9 cellular contexts compared by ENCODE assay signal in the genomic region with DNA sequence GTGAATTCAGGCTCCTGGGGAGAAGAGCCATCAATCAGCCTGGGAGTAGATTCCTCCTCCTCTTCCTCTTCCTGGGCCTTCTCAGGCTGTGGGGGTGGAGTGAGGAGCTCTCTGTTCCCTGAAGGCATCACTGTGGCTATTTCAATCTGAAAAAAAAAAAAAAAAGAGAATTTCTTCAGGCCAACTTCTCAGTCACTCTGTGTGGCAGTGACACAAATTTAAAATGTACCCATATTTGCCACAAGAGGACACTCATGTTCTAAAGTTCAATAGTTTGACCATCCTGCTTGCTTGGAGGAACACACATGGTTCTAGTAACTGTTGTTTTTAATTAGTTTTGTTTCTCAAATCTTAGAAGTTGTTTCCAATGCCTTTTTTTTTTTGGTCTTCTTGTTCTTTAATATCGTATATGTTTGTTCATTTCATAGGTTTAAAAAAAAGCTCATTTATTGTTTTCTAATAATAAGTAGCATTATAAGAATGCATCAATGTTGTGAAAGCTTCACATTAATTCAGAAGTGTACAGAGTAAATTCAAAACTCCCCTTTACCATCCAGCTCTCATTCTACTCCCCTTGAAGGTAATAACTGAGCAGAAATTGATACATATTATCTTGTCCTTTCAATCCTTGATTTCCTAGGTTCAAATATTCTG. TPM values are rescaled to one million over a fixed set of nuclear protein-coding genes. Genes with fewer than 3 reads are reported as not detected.
DNase-seq lines count a peak whose midpoint lies in the region; ATAC-seq and TF ChIP-seq lines count a peak whose summit lies in the region.
"Had no signal": no experiment of that assay in that cellular context is flagged by ENCODE, and none has a peak within 500 bp of the region (broad histone marks: within the 10 kb centered on the region; RNA-seq: fewer than 3 reads in every experiment).

No MANE protein-coding gene starts in this region.

- H2AFZ ChIP-seq in mesenchymal stem cell (ENCODE audit: low read depth, low read length) = no peak overlapping the region

- no peaks in the 10 kb centered on the region for H3K79me1 ChIP-seq in mesenchymal stem cell (replicated peaks; ENCODE audit: low read length, poor library complexity, severe bottlenecking)

- no peak overlapping the region for H4K91ac ChIP-seq in mesenchymal stem cell (ENCODE audit: low read length)

- in situ Hi-C loops in Caki2 (cut with HindIII; ENCODE audit: low pct_unique_long_range_greater_than_20kb, low sequenced_read_pairs) = no loop called here

- H2BK120ac ChIP-seq in mesenchymal stem cell (ENCODE audit: low read depth, low read length) = no peak overlapping the region

- peak overlapping the region; percentile 96 for H2BK15ac ChIP-seq in mesenchymal stem cell (ENCODE audit: low read depth, poor library complexity, severe bottlenecking)

- H4K8ac ChIP-seq in mesenchymal stem cell (ENCODE audit: low read length) = peak overlapping the region; percentile 59

- H3K4ac ChIP-seq in mesenchymal stem cell (ENCODE audit: low read depth in 1 of 2, low read length in 2 of 2) = peak overlapping the region in 1 of 2 experiments; percentile 49

- H3K27ac ChIP-seq in coronary artery = no peak overlapping the region
- no peak overlapping the region for H3K27ac ChIP-seq in mesenchymal stem cell (ENCODE audit: low read length, poor library complexity, severe bottlenecking)

- WGBS in mesenchymal stem cell = no CpG with 5 or more reads among the region's 1 CpG

- H2AK5ac ChIP-seq in mesenchymal stem cell (ENCODE audit: low read length, severe bottlenecking) = no peak overlapping the region

- H3K18ac ChIP-seq in mesenchymal stem cell (ENCODE audit: low read depth in 1 of 2, low read length in 2 of 2) = peak overlapping the region in 1 of 2 experiments; percentile 37

- H3K14ac ChIP-seq in mesenchymal stem cell (ENCODE audit: low read length in 2 of 2) = no peak overlapping the region

- peak; percentile 45 for TF ChIP-seq CTCF in coronary artery (IDR thresholded peaks at IDR 0.05)

- ATAC-seq in GM19035 (IDR thresholded peaks at IDR 0.05; ENCODE audit: unreplicated experiment) (peak; percentile 84), HG03280 (IDR thresholded peaks at IDR 0.05; ENCODE audit: unreplicated experiment) (peak; percentile 95), GM19455 (IDR thresholded peaks at IDR 0.05; ENCODE audit: unreplicated experiment) (no peak)

- H2BK5ac ChIP-seq in mesenchymal stem cell (ENCODE audit: low read depth, low read length, poor library complexity, severe bottlenecking) = no peak overlapping the region

- H3K36me3 ChIP-seq in mesenchymal stem cell (ENCODE audit: control insufficient read depth in 1 of 2, insufficient read depth in 2 of 2, low read depth in 1 of 2, low read length in 2 of 2) = no peaks in the 10 kb centered on the region

- H3K9ac ChIP-seq in mesenchymal stem cell (ENCODE audit: low read length) = peak overlapping the region; percentile 60

- no peaks in the 10 kb centered on the region for H3K27me3 ChIP-seq in mesenchymal stem cell (ENCODE audit: control insufficient read depth in 1 of 2, insufficient read depth in 1 of 2, low read length in 2 of 2)

- no peaks in the 10 kb centered on the region for H3K4me1 ChIP-seq in mesenchymal stem cell (ENCODE audit: control insufficient read depth, insufficient read depth, low read depth, low read length)

- no peak overlapping the region for H3K23ac ChIP-seq in mesenchymal stem cell (ENCODE audit: low read length in 2 of 2)

- H3K4me2 ChIP-seq in mesenchymal stem cell (ENCODE audit: low read length, poor library complexity, severe bottlenecking) = no peak overlapping the region

- peak overlapping the region in 1 of 2 experiments; percentile 98 for H2BK12ac ChIP-seq in mesenchymal stem cell (ENCODE audit: low read length in 2 of 2)

- DNase-seq in Caki2 (ENCODE audit: low read depth) (peak; percentile 33), NCI-H82 (lab: John Stamatoyannopoulos, UW) (peak; percentile 72), coronary artery (ENCODE audit: low spot score) (no peak), mesenchymal stem cell (peak; percentile 83)
- no peak for DNase-seq in NK-92 treated with Interleukin-12 subunit alpha and Interleukin-12 subunit beta, amount 100 ng/mL, for 24 hours (lab: John Stamatoyannopoulos, UW)

- no peak overlapping the region for H3K4me3 ChIP-seq in coronary artery
- no peak overlapping the region for H3K4me3 ChIP-seq in mesenchymal stem cell (ENCODE audit: insufficient read depth in 1 of 2, low read depth in 1 of 2, low read length in 2 of 2)

- H3K9me3 ChIP-seq in mesenchymal stem cell (ENCODE audit: control insufficient read depth, low read length) = no peaks in the 10 kb centered on the region

RNA-seq across cellular contexts. Expression of gene CCER1, which starts 23.3 kb away (rescaled TPM):
- not detected in 2 replicates for total RNA-seq in Caki2 (2014; rRNA removed; shearing (Covaris generic); ENCODE audit: low replicate concordance)
- polyA plus RNA-seq in mesenchymal stem cell (2013, experiment 1 of 2) = not detected
- not detected for polyA plus RNA-seq in mesenchymal stem cell (2013, experiment 2 of 2)
- total RNA-seq: pulmonary artery endothelial cell had no signal

RNA-seq across cellular contexts. Expression of gene EPYC, which starts 26.5 kb away (rescaled TPM):
- total RNA-seq in Caki2 (2014; rRNA removed; shearing (Covaris generic); ENCODE audit: low replicate concordance) = not detected in 2 replicates
- polyA plus RNA-seq in mesenchymal stem cell (2013, experiment 1 of 2) = 0.08 TPM
- polyA plus RNA-seq in mesenchymal stem cell (2013, experiment 2 of 2) = not detected
- total RNA-seq: pulmonary artery endothelial cell had no signal

Comparison
In these comparisons a context has a peak if more than half of its experiments do, and no peak if none do; other contexts are left out.
1. DNase-seq: peak in Caki2 (single experiment), NCI-H82 (single experiment) and mesenchymal stem cell (single experiment); none in coronary artery (single experiment) and NK-92 treated with Interleukin-12 subunit alpha and Interleukin-12 subunit beta, amount 100 ng/mL, for 24 hours (single experiment).